Comparison of ENCODE assay signal across 8 cellular contexts in genomic region chr2:43595603-43596412, GRCh38. TPM values are rescaled to one million over a fixed set of nuclear protein-coding genes. Genes with fewer than 3 reads are reported as not detected.
DNase-seq lines count a peak whose midpoint lies in the region; ATAC-seq and TF ChIP-seq lines count a peak whose summit lies in the region.

A gene with protein sequence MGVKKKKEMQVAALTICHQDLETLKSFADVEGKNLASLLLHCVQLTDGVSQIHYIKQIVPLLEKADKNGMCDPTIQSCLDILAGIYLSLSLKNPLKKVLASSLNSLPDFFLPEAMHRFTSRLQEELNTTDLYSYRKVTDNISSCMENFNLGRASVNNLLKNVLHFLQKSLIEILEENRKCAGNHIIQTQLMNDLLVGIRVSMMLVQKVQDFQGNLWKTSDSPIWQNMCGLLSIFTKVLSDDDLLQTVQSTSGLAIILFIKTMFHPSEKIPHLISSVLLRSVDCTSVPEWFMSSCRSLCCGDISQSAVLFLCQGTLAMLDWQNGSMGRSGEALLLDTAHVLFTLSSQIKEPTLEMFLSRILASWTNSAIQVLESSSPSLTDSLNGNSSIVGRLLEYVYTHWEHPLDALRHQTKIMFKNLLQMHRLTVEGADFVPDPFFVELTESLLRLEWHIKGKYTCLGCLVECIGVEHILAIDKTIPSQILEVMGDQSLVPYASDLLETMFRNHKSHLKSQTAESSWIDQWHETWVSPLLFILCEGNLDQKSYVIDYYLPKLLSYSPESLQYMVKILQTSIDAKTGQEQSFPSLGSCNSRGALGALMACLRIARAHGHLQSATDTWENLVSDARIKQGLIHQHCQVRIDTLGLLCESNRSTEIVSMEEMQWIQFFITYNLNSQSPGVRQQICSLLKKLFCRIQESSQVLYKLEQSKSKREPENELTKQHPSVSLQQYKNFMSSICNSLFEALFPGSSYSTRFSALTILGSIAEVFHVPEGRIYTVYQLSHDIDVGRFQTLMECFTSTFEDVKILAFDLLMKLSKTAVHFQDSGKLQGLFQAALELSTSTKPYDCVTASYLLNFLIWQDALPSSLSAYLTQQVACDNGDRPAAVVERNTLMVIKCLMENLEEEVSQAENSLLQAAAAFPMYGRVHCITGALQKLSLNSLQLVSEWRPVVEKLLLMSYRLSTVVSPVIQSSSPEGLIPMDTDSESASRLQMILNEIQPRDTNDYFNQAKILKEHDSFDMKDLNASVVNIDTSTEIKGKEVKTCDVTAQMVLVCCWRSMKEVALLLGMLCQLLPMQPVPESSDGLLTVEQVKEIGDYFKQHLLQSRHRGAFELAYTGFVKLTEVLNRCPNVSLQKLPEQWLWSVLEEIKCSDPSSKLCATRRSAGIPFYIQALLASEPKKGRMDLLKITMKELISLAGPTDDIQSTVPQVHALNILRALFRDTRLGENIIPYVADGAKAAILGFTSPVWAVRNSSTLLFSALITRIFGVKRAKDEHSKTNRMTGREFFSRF (N-terminal part only) (minus strand): TSS chr2:43596038. CDS start chr2:43592392, 3,646 bp downstream.

- no peaks in the 10 kb centered on the region for H3K36me3 Mint-ChIP-seq in progenitor cell of endocrine pancreas (ENCODE audit: insufficient read depth)

- peak within 1 kb of the TSS; percentile 96 for H3K27ac Mint-ChIP-seq in progenitor cell of endocrine pancreas

- DNase-seq in GM13976 (ENCODE audit: low spot score) (peak; percentile 97), NCI-H146 treated with DMSO at 0.1 percent for 48 hours (lab: John Stamatoyannopoulos, UW; ENCODE audit: unreplicated experiment) (peak; percentile 94), amniotic stem cell (lab: John Stamatoyannopoulos, UW) (peak; percentile 98), left cardiac atrium (peak; percentile 100), progenitor cell of endocrine pancreas (ENCODE audit: low spot score, unreplicated experiment) (peak; percentile 95), ureter (ENCODE audit: low spot score) (peak; percentile 100)

- TF ChIP-seq CTCF in GM13976 (IDR thresholded peaks at IDR 0.05; ENCODE audit: borderline replicate concordance, control extremely low read depth, extremely low read depth, insufficient read depth, missing control alignments), result no peak
- TF ChIP-seq CTCF in progenitor cell of endocrine pancreas (IDR thresholded peaks at IDR 0.05; ENCODE audit: unreplicated experiment), result no peak

- no peaks in the 10 kb centered on the region for H3K9me3 Mint-ChIP-seq in progenitor cell of endocrine pancreas (ENCODE audit: low read depth)

- intact Hi-C loops in T-helper 1 cell treated with Interleukin-12 subunit alpha and Interleukin-12 subunit beta and Interleukin-4 antibody, amounts not matched to agents 30 ng/mL and 1 ng/mL, for 36 hours (cut with micrococcal nuclease), result loop anchor here (1.0 to 5.0 kb wide), 17 partner anchors 9 to 1971 kb away; partner anchors contain the start of genes CAMKMT, COX7A2L, PLEKHH2 and PPM1B
- intact Hi-C loops in left cardiac atrium (cut with DNase I), result no loop called here

- peak; percentile 98 for ATAC-seq in HG02870 (IDR thresholded peaks at IDR 0.05; ENCODE audit: unreplicated experiment)
- peak; percentile 100 for ATAC-seq in left cardiac atrium

- H3K27me3 Mint-ChIP-seq in progenitor cell of endocrine pancreas, result no peaks in the 10 kb centered on the region

- in situ Hi-C loops in GM13976 (cut with MboI; ENCODE audit: low sequenced_read_pairs, unreplicated experiment), result no loop called here

- peak within 1 kb of the TSS; percentile 89 for H3K4me3 Mint-ChIP-seq in progenitor cell of endocrine pancreas (ENCODE audit: low read depth)

- H3K4me1 Mint-ChIP-seq in progenitor cell of endocrine pancreas (ENCODE audit: low read depth), result peaks cover 12% of the 10 kb centered on the region

RNA-seq across cellular contexts. Expression of the gene that starts here (rescaled TPM):
- total RNA-seq in T-helper 1 cell treated with Interleukin-12 subunit alpha and Interleukin-12 subunit beta and Interleukin-4 antibody, amounts not matched to agents 30 ng/mL and 1 ng/mL, for 36 hours, result 36.0 and 40.4 TPM in 2 replicates
- total RNA-seq in left cardiac atrium (10 to 100 TPM; 19.2 to 21.5 TPM), progenitor cell of endocrine pancreas (38.6 and 39.4 TPM in 2 replicates), ureter (59.3 TPM)

Comparison
In these comparisons a context has a peak if more than half of its experiments do, and no peak if none do; other contexts are left out.
1. Peak in every context shown above with its lines: DNase-seq and ATAC-seq.